In genomic region chr10:97292097-97292861, GRCh38 we compare ENCODE assay signal across 8 cellular contexts. TPM values are rescaled to one million over a fixed set of nuclear protein-coding genes. Genes with fewer than 3 reads are reported as not detected.
DNase-seq lines count a peak whose midpoint lies in the region; ATAC-seq and TF ChIP-seq lines count a peak whose summit lies in the region.

TSS of gene ARHGAP19 (minus strand) at chr10:97292637. CDS start at chr10:97292627, 10 bp downstream.

- CTCF ChIA-PET in WTC11 (lab: Charles Lee), result interaction anchor here (0.6 to 1.9 kb wide), 4 partner anchors 13 to 211 kb away, joined by 3 to 4 read pairs (median 3); no protein-coding TSS in a partner anchor

- H3K27me3 ChIP-seq in smooth muscle cell (ENCODE audit: low read depth), result no peaks in the 10 kb centered on the region

- H3K4me3 Mint-ChIP-seq in WTC11, result peak within 1 kb of the TSS; percentile 83

- H2AFZ ChIP-seq in smooth muscle cell (ENCODE audit: low read depth), result peak within 1 kb of the TSS; percentile 81

- H3K27ac ChIP-seq in caudate nucleus (ENCODE audit: low read depth, low read length), result peak within 1 kb of the TSS; percentile 90
- peak within 1 kb of the TSS; percentile 94 for H3K27ac ChIP-seq in smooth muscle cell (ENCODE audit: low read depth)

- no peaks in the 10 kb centered on the region for H3K9me3 ChIP-seq in smooth muscle cell (replicated peaks; ENCODE audit: low read depth)

- no peaks in the 10 kb centered on the region for H3K36me3 ChIP-seq in smooth muscle cell (ENCODE audit: low read depth)

- POLR2A ChIA-PET in WTC11 (lab: Charles Lee), result interaction anchor here (0.7 to 1.2 kb wide), 6 partner anchors 27 to 64 kb away, joined by 3 to 14 read pairs (median 3); partner anchors contain the start of gene FRAT1

- H3K4me1 Mint-ChIP-seq in WTC11, result peaks cover 18% of the 10 kb centered on the region

- H3K79me2 ChIP-seq in smooth muscle cell (ENCODE audit: low read depth), result peaks cover 18% of the 10 kb centered on the region

- H3K27ac Mint-ChIP-seq in WTC11, result peak within 1 kb of the TSS; percentile 97

- peaks cover 7% of the 10 kb centered on the region for H3K36me3 Mint-ChIP-seq in WTC11

- H3K4me2 ChIP-seq in smooth muscle cell, result peak within 1 kb of the TSS; percentile 86

- DNase-seq in AG09309 (ENCODE audit: low read depth), result peak; percentile 94
- DNase-seq in NCI-H226, result peak; percentile 95
- peak; percentile 93 for DNase-seq in WTC11 (ENCODE audit: low spot score)
- DNase-seq in caudate nucleus (lab: John Stamatoyannopoulos, UW), result peak; percentile 62 to 99 (median 92)
- DNase-seq in iPS-NIHi7 (ENCODE audit: extremely low spot score), result peak; percentile 98
- peak; percentile 73 for DNase-seq in smooth muscle cell (lab: John Stamatoyannopoulos, UW; ENCODE audit: unreplicated experiment)

- under 1% methylated on average over 54 of the region's 55 CpGs for WGBS in smooth muscle cell (ENCODE audit: low lambda C conversion rate)

- ATAC-seq in GM18909 (IDR thresholded peaks at IDR 0.05; ENCODE audit: poor library complexity, unreplicated experiment), result peak; percentile 97
- ATAC-seq in HG03175 (IDR thresholded peaks at IDR 0.05; ENCODE audit: unreplicated experiment), result peak; percentile 96
- ATAC-seq in WTC11, result peak; percentile 98

- peak within 1 kb of the TSS; percentile 93 for H3K9ac ChIP-seq in smooth muscle cell (ENCODE audit: low read depth)

- no peaks in the 10 kb centered on the region for H4K20me1 ChIP-seq in smooth muscle cell (ENCODE audit: low read depth)

- TF ChIP-seq CTCF in AG09309 (IDR thresholded peaks at IDR 0.05; ENCODE audit: control insufficient read depth, insufficient read depth, low read depth, low read length, missing control alignments), result peak; percentile 1
- TF ChIP-seq CTCF in WTC11 (IDR thresholded peaks at IDR 0.05), result no peak
- no peak for TF ChIP-seq CTCF in smooth muscle cell (IDR thresholded peaks at IDR 0.05; ENCODE audit: borderline replicate concordance, insufficient read depth, poor library complexity, severe bottlenecking)

- H3K4me3 ChIP-seq in AG09309 (ENCODE audit: control insufficient read depth, low read depth, low read length), result peak within 1 kb of the TSS; percentile 73
- H3K4me3 ChIP-seq in smooth muscle cell, result peak within 1 kb of the TSS; percentile 67

- H3K9me3 Mint-ChIP-seq in WTC11, result no peaks in the 10 kb centered on the region

- no peaks in the 10 kb centered on the region for H3K27me3 Mint-ChIP-seq in WTC11 (ENCODE audit: low read depth)

- H3F3A ChIP-seq in smooth muscle cell (ENCODE audit: low read depth), result peaks cover 6% of the 10 kb centered on the region

- peaks cover 6% of the 10 kb centered on the region for H3K4me1 ChIP-seq in smooth muscle cell (ENCODE audit: low read depth)

TF ChIP-seq in WTC11, 78 proteins besides CTCF, POLR2A, EP300 and RAD21 (continues in another document):
- no peak for TF ChIP-seq CREM (CRISPR knock-in tag; IDR thresholded peaks at IDR 0.05)
- TF ChIP-seq FOXP1 (CRISPR knock-in tag; IDR thresholded peaks at IDR 0.05; ENCODE audit: borderline replicate concordance), result peak; percentile 92
- no peak for TF ChIP-seq ZMAT4 (CRISPR knock-in tag; IDR thresholded peaks at IDR 0.05)
- TF ChIP-seq ZSCAN18 (CRISPR knock-in tag; IDR thresholded peaks at IDR 0.05), result no peak
- TF ChIP-seq PREB (CRISPR knock-in tag; IDR thresholded peaks at IDR 0.05; ENCODE audit: borderline replicate concordance), result no peak
- no peak for TF ChIP-seq IRF2 (CRISPR knock-in tag; IDR thresholded peaks at IDR 0.05; ENCODE audit: borderline replicate concordance, low read depth)
- no peak for TF ChIP-seq OVOL2 (CRISPR knock-in tag; IDR thresholded peaks at IDR 0.05; ENCODE audit: borderline replicate concordance)
- TF ChIP-seq ZNF121 (CRISPR knock-in tag; IDR thresholded peaks at IDR 0.05), result no peak
- TF ChIP-seq USF1 (CRISPR knock-in tag; IDR thresholded peaks at IDR 0.05), result no peak
- no peak for TF ChIP-seq ATF2 (CRISPR knock-in tag; IDR thresholded peaks at IDR 0.05; ENCODE audit: borderline replicate concordance, low read depth)
- TF ChIP-seq ARID4B (CRISPR knock-in tag; IDR thresholded peaks at IDR 0.05; ENCODE audit: borderline replicate concordance), result peak; percentile 66; the same call in 1 of the 2 replicates
- TF ChIP-seq ZNF416 (CRISPR knock-in tag; IDR thresholded peaks at IDR 0.05), result peak; percentile 41; the same call in 1 of the 2 replicates
- TF ChIP-seq MXD4 (CRISPR knock-in tag; IDR thresholded peaks at IDR 0.05; ENCODE audit: borderline replicate concordance), result no peak
- TF ChIP-seq GRHL2 (CRISPR knock-in tag; IDR thresholded peaks at IDR 0.05; ENCODE audit: insufficient replicate concordance, severe bottlenecking), result no peak
- no peak for TF ChIP-seq NR1H2 (CRISPR knock-in tag; IDR thresholded peaks at IDR 0.05)
- TF ChIP-seq ZBTB21 (CRISPR knock-in tag; IDR thresholded peaks at IDR 0.05; ENCODE audit: borderline replicate concordance), result no peak

RNA-seq across cellular contexts. Expression of gene ARHGAP19, which starts in this region (rescaled TPM):
- 35.5 to 42.2 TPM (median 38.0 TPM) in 3 replicates for total RNA-seq in WTC11 (2021)
- total RNA-seq in smooth muscle cell, result 15.0 and 20.5 TPM in 2 replicates
- 3.5 and 4.4 TPM in 2 replicates for polyA plus RNA-seq in smooth muscle cell

Comparison
In these comparisons a context has a peak if more than half of its experiments do, and no peak if none do; other contexts are left out.
1. Peak in every context shown above with its lines: DNase-seq, ATAC-seq, H3K4me3 ChIP-seq and H3K27ac ChIP-seq.